Comparison of ENCODE assay signal across 9 cellular contexts in genomic region chr4:87679449-87680169, GRCh38. TPM values are rescaled to one million over a fixed set of nuclear protein-coding genes. Genes with fewer than 3 reads are reported as not detected.
DNase-seq lines count a peak whose midpoint lies in the region; TF ChIP-seq lines count a peak whose summit lies in the region.
"Had no signal": no experiment of that assay in that cellular context is flagged by ENCODE, and none has a peak within 500 bp of the region (broad histone marks: within the 10 kb centered on the region; RNA-seq: fewer than 3 reads in every experiment).

No MANE protein-coding gene starts in this region.

- H3K9me3 ChIP-seq in neural cell (ENCODE audit: low read length) (no peaks in the 10 kb centered on the region), vagina (no peaks in the 10 kb centered on the region)

- no peak overlapping the region for H3K4me3 ChIP-seq in AG09309 (ENCODE audit: control insufficient read depth, low read depth, low read length)
- no peak overlapping the region for H3K4me3 ChIP-seq in neural cell (ENCODE audit: low read length)
- H3K4me3 ChIP-seq in vagina = no peak overlapping the region
- H3K4me3 ChIP-seq: skin epidermis had no signal

- intact Hi-C loops in vagina (cut with DNase I) = loop anchor here (10.0 kb wide), 1 partner anchor 165 kb away; no protein-coding TSS in a partner anchor

- peak; percentile 29 for DNase-seq in AG09309 (ENCODE audit: low read depth)
- DNase-seq in GM13976 (ENCODE audit: low spot score) = peak; percentile 34
- peak; percentile 58 for DNase-seq in NCI-H2227 (lab: John Stamatoyannopoulos, UW; ENCODE audit: unreplicated experiment)
- DNase-seq in activated T-cell treated with anti-CD3 and anti-CD28 coated beads for 48 hours (ENCODE audit: low read depth) = peak; percentile 20
- peak; percentile 72 for DNase-seq in fibroblast of peridontal ligament (ENCODE audit: extremely low read depth)
- no peak for DNase-seq in vagina (ENCODE audit: extremely low spot score in 2 of 2)
- no peak for DNase-seq in NK-92 treated with Interleukin-12 subunit alpha and Interleukin-12 subunit beta, amount 100 ng/mL, for 24 hours (lab: John Stamatoyannopoulos, UW)

- no peak overlapping the region for H3K4me2 ChIP-seq in neural cell (ENCODE audit: low read length)

- in situ Hi-C loops in GM13976 (cut with MboI; ENCODE audit: low sequenced_read_pairs, unreplicated experiment) = loop anchor here (10.0 to 25.0 kb wide), 2 partner anchors 165 to 342 kb away; no protein-coding TSS in a partner anchor

- H3K9me2 ChIP-seq in neural cell (ENCODE audit: insufficient read depth, low read length) = no peaks in the 10 kb centered on the region

- TF ChIP-seq POLR2A in vagina (IDR thresholded peaks at IDR 0.05) = no peak

- TF ChIP-seq CTCF in AG09309 (IDR thresholded peaks at IDR 0.05; ENCODE audit: control insufficient read depth, insufficient read depth, low read depth, low read length, missing control alignments) (peak; percentile 71), GM13976 (IDR thresholded peaks at IDR 0.05; ENCODE audit: borderline replicate concordance, control extremely low read depth, extremely low read depth, insufficient read depth, missing control alignments) (no peak), neural cell (IDR thresholded peaks at IDR 0.05; ENCODE audit: poor library complexity, severe bottlenecking) (peak; percentile 69), vagina (IDR thresholded peaks at IDR 0.05) (peak; percentile 59 to 82 (median 73))

- no peaks in the 10 kb centered on the region for H4K20me1 ChIP-seq in neural cell (ENCODE audit: insufficient read depth)

- no peaks in the 10 kb centered on the region for H3K36me3 ChIP-seq in neural cell (ENCODE audit: insufficient read depth, low read length)
- H3K36me3 ChIP-seq in vagina = no peaks in the 10 kb centered on the region

- no peak overlapping the region for H3K9ac ChIP-seq in neural cell (ENCODE audit: low read length)

- H3K79me2 ChIP-seq in neural cell (replicated peaks; ENCODE audit: insufficient read depth, low read length) = no peaks in the 10 kb centered on the region

- H3F3A ChIP-seq in neural cell (ENCODE audit: insufficient read depth, low read length, poor library complexity, severe bottlenecking) = no peaks in the 10 kb centered on the region

- peak; percentile 69 for TF ChIP-seq RAD21 in neural cell (conservative IDR thresholded peaks at IDR 0.05)

- no peak overlapping the region for H2AFZ ChIP-seq in neural cell (ENCODE audit: low read depth, low read length)

- no peak for TF ChIP-seq EP300 in neural cell (conservative IDR thresholded peaks at IDR 0.05; ENCODE audit: poor library complexity, severe bottlenecking)

- no peaks in the 10 kb centered on the region for H3K4me1 ChIP-seq in vagina

- H3K27me3 ChIP-seq in neural cell (ENCODE audit: insufficient read depth, low read depth, low read length) = no peaks in the 10 kb centered on the region
- H3K27me3 ChIP-seq in vagina = no peaks in the 10 kb centered on the region

- H3K27ac ChIP-seq in neural cell (ENCODE audit: low read length) (no peak overlapping the region), vagina (peak overlapping the region; percentile 5)
- H3K27ac ChIP-seq: skin epidermis had no signal

TF ChIP-seq in neural cell, 6 proteins besides CTCF, POLR2A, EP300 and RAD21:
- TF ChIP-seq EZH2 (IDR thresholded peaks at IDR 0.05; ENCODE audit: borderline replicate concordance, insufficient read depth, low read length, poor library complexity, severe bottlenecking) (no peak), REST (IDR thresholded peaks at IDR 0.05; ENCODE audit: borderline replicate concordance) (peak; percentile 70), POLR2AphosphoS5 (IDR thresholded peaks at IDR 0.05) (no peak), MXI1 (conservative IDR thresholded peaks at IDR 0.05; ENCODE audit: poor library complexity, severe bottlenecking) (no peak), TAF1 (IDR thresholded peaks at IDR 0.05; ENCODE audit: low read depth) (no peak), SMC3 (conservative IDR thresholded peaks at IDR 0.05; ENCODE audit: poor library complexity) (peak; percentile 69)
TF ChIP-seq in neural cell: peak in this region for 2.

RNA-seq across cellular contexts. Expression of gene DMP1, which starts 29.5 kb away (rescaled TPM):
- polyA plus RNA-seq in neural cell = 0.20 and 0.48 TPM in 2 replicates
- polyA minus RNA-seq in neural cell = not detected in 2 replicates
- not detected for total RNA-seq in vagina

Comparison
In these comparisons a context has a peak if more than half of its experiments do, and no peak if none do; other contexts are left out.
1. DNase-seq: peak in AG09309 (single experiment), GM13976 (single experiment), NCI-H2227 (single experiment), activated T-cell treated with anti-CD3 and anti-CD28 coated beads for 48 hours (single experiment) and fibroblast of peridontal ligament (single experiment); none in vagina (0 of 2) and NK-92 treated with Interleukin-12 subunit alpha and Interleukin-12 subunit beta, amount 100 ng/mL, for 24 hours (single experiment).